22 cellular contexts compared by ENCODE assay signal in genomic region chr9:13555516-13555915, GRCh38.
A peak's percentile ranks its signal among the peaks of the same experiment; 100 is the strongest.
DNase-seq lines count a peak whose midpoint lies in the region; TF ChIP-seq lines count a peak whose summit lies in the region.
"Had no signal": no experiment of that assay in that cellular context is flagged by ENCODE, and none has a peak within 500 bp of the region (broad histone marks: within the 10 kb centered on the region; RNA-seq: fewer than 3 reads in every experiment).

No MANE protein-coding gene starts in this region.

- H3K4me1 Mint-ChIP-seq in endothelial cell (ENCODE audit: unreplicated experiment) = peaks cover 35% of the 10 kb centered on the region
- H3K4me1 Mint-ChIP-seq: CD4-positive, CD25-positive, alpha-beta regulatory T cell had no signal

- peak; percentile 26 for DNase-seq in COR-L47 (lab: John Stamatoyannopoulos, UW)
- DNase-seq in NCI-H1105 treated with DMSO at 0.1 percent for 48 hours (lab: John Stamatoyannopoulos, UW) = peak; percentile 51
- peak; percentile 74 for DNase-seq in NCI-H748 (lab: John Stamatoyannopoulos, UW; ENCODE audit: unreplicated experiment)
- no peak for DNase-seq in endothelial cell (ENCODE audit: low spot score)
- DNase-seq in RPMI8226 = no peak
- DNase-seq in stimulated activated CD4-positive, alpha-beta T cell treated with anti-CD3 and anti-CD28 coated beads, Interleukin-4, amount 100 ng/mL, for 4 hours = no peak
- DNase-seq in NCI-H2171 (lab: John Stamatoyannopoulos, UW) = no peak
- no peak for DNase-seq in SIG-M5 treated with dmso at 0.1 percent for 504 hours (lab: John Stamatoyannopoulos, UW; ENCODE audit: unreplicated experiment)
- DNase-seq: BE2C; CD4-positive, CD25-positive, alpha-beta regulatory T cell; DMS53; EL; H9; IMR-90; Karpas-422; MM.1S; NCI-H1092 treated with DMSO at 0.1 percent for 48 hours; NCI-H1694 treated with DMSO at 0.1 percent for 48 hours; NCI-H524; NK-92 treated with Interleukin-12 subunit alpha and Interleukin-12 subunit beta, amount 100 ng/mL, for 24 hours; Peyer's patch; Right ventricle myocardium superior had no signal

- TF ChIP-seq CTCF in endothelial cell (IDR thresholded peaks at IDR 0.05; ENCODE audit: unreplicated experiment) = no peak

- no peaks in the 10 kb centered on the region for H3K9me3 Mint-ChIP-seq in endothelial cell (ENCODE audit: unreplicated experiment)
- H3K9me3 Mint-ChIP-seq: H9 had no signal

- H3K27me3 Mint-ChIP-seq in endothelial cell (ENCODE audit: unreplicated experiment) = peaks cover 1% of the 10 kb centered on the region
- H3K27me3 Mint-ChIP-seq: CD4-positive, CD25-positive, alpha-beta regulatory T cell had no signal

- peaks cover 4% of the 10 kb centered on the region for H3K36me3 Mint-ChIP-seq in endothelial cell (ENCODE audit: low read depth, unreplicated experiment)
- H3K36me3 Mint-ChIP-seq: CD4-positive, CD25-positive, alpha-beta regulatory T cell had no signal

- H3K4me3 Mint-ChIP-seq in endothelial cell (ENCODE audit: unreplicated experiment) = no peak overlapping the region
- H3K4me3 Mint-ChIP-seq: CD4-positive, CD25-positive, alpha-beta regulatory T cell; H9 had no signal

- peak overlapping the region; percentile 54 for H3K27ac Mint-ChIP-seq in endothelial cell (ENCODE audit: unreplicated experiment)
- H3K27ac Mint-ChIP-seq: CD4-positive, CD25-positive, alpha-beta regulatory T cell; H9 had no signal

Comparison
In these comparisons a context has a peak if more than half of its experiments do, and no peak if none do; other contexts are left out.
1. DNase-seq: peak in COR-L47 (single experiment), NCI-H1105 treated with DMSO at 0.1 percent for 48 hours (single experiment) and NCI-H748 (single experiment); none in endothelial cell (single experiment), RPMI8226 (single experiment), stimulated activated CD4-positive, alpha-beta T cell treated with anti-CD3 and anti-CD28 coated beads, Interleukin-4, amount 100 ng/mL, for 4 hours (0 of 2), NCI-H2171 (single experiment) and SIG-M5 treated with dmso at 0.1 percent for 504 hours (single experiment).